8 cellular contexts compared by ENCODE assay signal in genomic region chr9:72509635-72510034, GRCh38. TPM values are rescaled to one million over a fixed set of nuclear protein-coding genes. Genes with fewer than 3 reads are reported as not detected.
DNase-seq lines count a peak whose midpoint lies in the region; ATAC-seq, FAIRE-seq and TF ChIP-seq lines count a peak whose summit lies in the region.

No MANE protein-coding gene starts in this region.

- H3K36me3 Mint-ChIP-seq in activated CD4-positive, alpha-beta T cell treated with anti-CD3 and anti-CD28 coated beads, Interleukin-2, amount 10 ng/mL, durations not matched to agents 7 days and 5 days (ENCODE audit: low read depth): no peaks in the 10 kb centered on the region

- H3K4me1 Mint-ChIP-seq in activated CD4-positive, alpha-beta T cell treated with anti-CD3 and anti-CD28 coated beads, Interleukin-2, amount 10 ng/mL, durations not matched to agents 7 days and 5 days: peaks cover 9% of the 10 kb centered on the region

- H3K4me1 ChIP-seq in pancreas: peaks cover 3 to 6% (median 4%) of the 10 kb centered on the region in 3 donors

- no peaks in the 10 kb centered on the region for H3K27me3 ChIP-seq in pancreas

- H3K27ac ChIP-seq in pancreas: peak overlapping the region in 3 of 4 donors; percentile 28 to 64 (median 44)

- H3K9me3 Mint-ChIP-seq in activated CD4-positive, alpha-beta T cell treated with anti-CD3 and anti-CD28 coated beads, Interleukin-2, amount 10 ng/mL, durations not matched to agents 7 days and 5 days: no peaks in the 10 kb centered on the region

- FAIRE-seq in pancreas (lab: Jason Lieb, UNC): no peak

- H3K36me3 ChIP-seq in pancreas: no peaks in the 10 kb centered on the region

- no peak overlapping the region for H3K4me3 Mint-ChIP-seq in activated CD4-positive, alpha-beta T cell treated with anti-CD3 and anti-CD28 coated beads, Interleukin-2, amount 10 ng/mL, durations not matched to agents 7 days and 5 days

- no peak for DNase-seq in pancreas
- no peak for DNase-seq in DMS53 treated with DMSO at 0.1 percent for 48 hours (lab: John Stamatoyannopoulos, UW; ENCODE audit: unreplicated experiment)
- no peak for DNase-seq in T-helper 9 cell
- DNase-seq in activated CD4-positive, alpha-beta T cell treated with anti-CD3 and anti-CD28 coated beads, Interleukin-2, amount 10 ng/mL, durations not matched to agents 7 days and 5 days: no peak
- no peak for DNase-seq in DMS153 (lab: John Stamatoyannopoulos, UW)

- no peak overlapping the region for H3K4me3 ChIP-seq in pancreas

- 26 to 27% methylated on average over 1 of the region's 1 CpG for WGBS in pancreas, 2 donors

- no peaks in the 10 kb centered on the region for H3K9me3 ChIP-seq in pancreas

- intact Hi-C loops in pancreas (cut with DNase I): no loop called here

- TF ChIP-seq CTCF in pancreas (IDR thresholded peaks at IDR 0.05): no peak

- ATAC-seq in GM19025 (IDR thresholded peaks at IDR 0.05; ENCODE audit: low read depth, unreplicated experiment): peak; percentile 91
- ATAC-seq in HG02840 (IDR thresholded peaks at IDR 0.05; ENCODE audit: low FRiP score, unreplicated experiment): peak; percentile 89
- ATAC-seq in SK-N-SH treated with all-trans-retinoic acid at 6 μM for 48 hours: peak; percentile 44; the same call in 2 of the 3 replicates
- peak; percentile 77 to 92 (median 87) for ATAC-seq in pancreas

- CTCF ChIA-PET in activated CD4-positive, alpha-beta T cell treated with anti-CD3 and anti-CD28 coated beads, Interleukin-2, amount 10 ng/mL, durations not matched to agents 7 days and 5 days (lab: Charles Lee): interaction anchor here (0.6 to 1.4 kb wide), 4 partner anchors 9 to 109 kb away, joined by 3 to 4 read pairs (median 4); no protein-coding TSS in a partner anchor

- POLR2A ChIA-PET in activated CD4-positive, alpha-beta T cell treated with anti-CD3 and anti-CD28 coated beads, Interleukin-2, amount 10 ng/mL, durations not matched to agents 7 days and 5 days (lab: Charles Lee): interaction anchor here (0.6 kb wide), 2 partner anchors 123 to 147 kb away, joined by 3 to 7 read pairs; no protein-coding TSS in a partner anchor

- no peak overlapping the region for H3K27ac Mint-ChIP-seq in activated CD4-positive, alpha-beta T cell treated with anti-CD3 and anti-CD28 coated beads, Interleukin-2, amount 10 ng/mL, durations not matched to agents 7 days and 5 days

- H3K27me3 Mint-ChIP-seq in activated CD4-positive, alpha-beta T cell treated with anti-CD3 and anti-CD28 coated beads, Interleukin-2, amount 10 ng/mL, durations not matched to agents 7 days and 5 days: no peaks in the 10 kb centered on the region

TF ChIP-seq in SK-N-SH treated with all-trans-retinoic acid at 6 μM for 48 hours, 23 proteins besides CTCF, POLR2A, EP300 and RAD21:
- TF ChIP-seq TCF4 (CRISPR knock-in tag; IDR thresholded peaks at IDR 0.05; ENCODE audit: borderline replicate concordance): no peak
- TF ChIP-seq ZNF565 (CRISPR knock-in tag; conservative IDR thresholded peaks at IDR 0.05; ENCODE audit: low read depth): no peak
- no peak for TF ChIP-seq CSRNP3 (CRISPR knock-in tag; IDR thresholded peaks at IDR 0.05)
- no peak for TF ChIP-seq ZC3H10 (CRISPR knock-in tag; IDR thresholded peaks at IDR 0.05)
- TF ChIP-seq TOX (CRISPR knock-in tag; IDR thresholded peaks at IDR 0.05; ENCODE audit: borderline replicate concordance): no peak
- TF ChIP-seq, protein P1, sequence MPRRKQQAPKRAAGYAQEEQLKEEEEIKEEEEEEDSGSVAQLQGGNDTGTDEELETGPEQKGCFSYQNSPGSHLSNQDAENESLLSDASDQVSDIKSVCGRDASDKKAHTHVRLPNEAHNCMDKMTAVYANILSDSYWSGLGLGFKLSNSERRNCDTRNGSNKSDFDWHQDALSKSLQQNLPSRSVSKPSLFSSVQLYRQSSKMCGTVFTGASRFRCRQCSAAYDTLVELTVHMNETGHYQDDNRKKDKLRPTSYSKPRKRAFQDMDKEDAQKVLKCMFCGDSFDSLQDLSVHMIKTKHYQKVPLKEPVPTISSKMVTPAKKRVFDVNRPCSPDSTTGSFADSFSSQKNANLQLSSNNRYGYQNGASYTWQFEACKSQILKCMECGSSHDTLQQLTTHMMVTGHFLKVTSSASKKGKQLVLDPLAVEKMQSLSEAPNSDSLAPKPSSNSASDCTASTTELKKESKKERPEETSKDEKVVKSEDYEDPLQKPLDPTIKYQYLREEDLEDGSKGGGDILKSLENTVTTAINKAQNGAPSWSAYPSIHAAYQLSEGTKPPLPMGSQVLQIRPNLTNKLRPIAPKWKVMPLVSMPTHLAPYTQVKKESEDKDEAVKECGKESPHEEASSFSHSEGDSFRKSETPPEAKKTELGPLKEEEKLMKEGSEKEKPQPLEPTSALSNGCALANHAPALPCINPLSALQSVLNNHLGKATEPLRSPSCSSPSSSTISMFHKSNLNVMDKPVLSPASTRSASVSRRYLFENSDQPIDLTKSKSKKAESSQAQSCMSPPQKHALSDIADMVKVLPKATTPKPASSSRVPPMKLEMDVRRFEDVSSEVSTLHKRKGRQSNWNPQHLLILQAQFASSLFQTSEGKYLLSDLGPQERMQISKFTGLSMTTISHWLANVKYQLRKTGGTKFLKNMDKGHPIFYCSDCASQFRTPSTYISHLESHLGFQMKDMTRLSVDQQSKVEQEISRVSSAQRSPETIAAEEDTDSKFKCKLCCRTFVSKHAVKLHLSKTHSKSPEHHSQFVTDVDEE (CRISPR knock-in tag; IDR thresholded peaks at IDR 0.05): no peak
- no peak for TF ChIP-seq ZNF70 (CRISPR knock-in tag; IDR thresholded peaks at IDR 0.05)
- TF ChIP-seq ZNF8 (CRISPR knock-in tag; IDR thresholded peaks at IDR 0.05): no peak
- TF ChIP-seq SNAI2 (CRISPR knock-in tag; IDR thresholded peaks at IDR 0.05): no peak
- TF ChIP-seq ESRRG (CRISPR knock-in tag; IDR thresholded peaks at IDR 0.05): no peak
- no peak for TF ChIP-seq CSDC2 (CRISPR knock-in tag; IDR thresholded peaks at IDR 0.05)
- TF ChIP-seq ISL1 (CRISPR knock-in tag; IDR thresholded peaks at IDR 0.05): no peak
- TF ChIP-seq GLIS3 (CRISPR knock-in tag; IDR thresholded peaks at IDR 0.05): no peak
- no peak for TF ChIP-seq ARNTL (CRISPR knock-in tag; IDR thresholded peaks at IDR 0.05; ENCODE audit: borderline replicate concordance, low read depth)

RNA-seq across cellular contexts. Expression of gene TMC1, which starts 11.8 kb away (rescaled TPM):
- total RNA-seq in pancreas: not detected
- not detected for polyA plus RNA-seq in pancreas
- not detected for total RNA-seq in activated CD4-positive, alpha-beta T cell treated with anti-CD3 and anti-CD28 coated beads, Interleukin-2, amount 10 ng/mL, durations not matched to agents 7 days and 5 days
